14 cellular contexts compared by ENCODE assay signal in the genomic region with DNA sequence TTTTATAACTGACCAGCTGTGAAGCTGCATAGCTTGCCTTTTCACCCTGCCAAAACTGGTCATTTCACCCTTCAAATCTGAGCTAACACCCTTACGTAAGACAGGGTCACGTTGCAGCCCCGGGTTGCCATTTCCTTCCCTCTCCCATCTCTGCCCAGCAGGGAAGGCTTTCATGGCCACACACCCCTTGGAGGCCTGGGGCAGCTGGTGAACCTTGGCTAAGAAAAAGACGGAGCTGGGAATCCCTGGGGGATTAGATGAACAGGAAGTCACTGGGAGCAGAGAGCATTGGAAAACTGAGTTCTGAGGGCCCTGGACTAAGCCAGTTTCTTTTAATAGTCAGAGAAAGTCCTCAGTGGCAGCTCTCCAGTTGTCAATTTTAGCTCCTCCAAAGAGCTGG.
A peak's percentile ranks its signal among the peaks of the same experiment; 100 is the strongest.
DNase-seq lines count a peak whose midpoint lies in the region; ATAC-seq, FAIRE-seq and TF ChIP-seq lines count a peak whose summit lies in the region.
"Had no signal": no experiment of that assay in that cellular context is flagged by ENCODE, and none has a peak within 500 bp of the region (broad histone marks: within the 10 kb centered on the region; RNA-seq: fewer than 3 reads in every experiment).

No MANE protein-coding gene starts in this region.

- H2AFZ ChIP-seq in HepG2 (ENCODE audit: low read length) (no peak overlapping the region), PC-3 (ENCODE audit: low read length) (no peak overlapping the region)

- no peak for TF ChIP-seq POLR2A in HepG2 (IDR thresholded peaks at IDR 0.05; ENCODE audit: insufficient read depth in 1 of 2, low read depth in 2 of 2, low read length in 2 of 2)

- peaks cover 14% of the 10 kb centered on the region for H3K4me1 ChIP-seq in endodermal cell (ENCODE audit: control insufficient read depth, insufficient read depth, low read length)
- peaks cover 23% of the 10 kb centered on the region for H3K4me1 ChIP-seq in HepG2 (ENCODE audit: insufficient read depth, low read length)
- no peaks in the 10 kb centered on the region for H3K4me1 ChIP-seq in PC-3 (ENCODE audit: insufficient read depth, low read length)

- peak overlapping the region; percentile 67 for H3K27ac Mint-ChIP-seq in endodermal cell
- H3K27ac Mint-ChIP-seq: activated CD8-positive, alpha-beta memory T cell treated with anti-CD3 and anti-CD28 coated beads, Interleukin-2, amount 10 ng/mL, durations not matched to agents 7 days and 5 days; HFFc6 had no signal

- no peak for TF ChIP-seq RAD21 in HepG2 (CRISPR knock-in tag; IDR thresholded peaks at IDR 0.05)

- no peak overlapping the region for H3K27ac ChIP-seq in endodermal cell (ENCODE audit: low read depth, low read length)
- H3K27ac ChIP-seq in HepG2 (ENCODE audit: extremely low read length, insufficient read depth, low read length): no peak overlapping the region
- H3K27ac ChIP-seq in PC-3 (ENCODE audit: low read length): no peak overlapping the region

- H3K27me3 ChIP-seq in endodermal cell (ENCODE audit: control insufficient read depth, insufficient read depth, low read length, poor library complexity, severe bottlenecking) (no peaks in the 10 kb centered on the region), HepG2 (ENCODE audit: control insufficient read depth in 1 of 2, insufficient read depth in 2 of 2, low read length in 2 of 2) (no peaks in the 10 kb centered on the region), PC-3 (ENCODE audit: low read length) (no peaks in the 10 kb centered on the region)

- no peak for FAIRE-seq in HepG2 (lab: Jason Lieb, UNC)
- FAIRE-seq: bronchial epithelial cell had no signal

- POLR2A ChIA-PET in HepG2 (lab: Yijun Ruan, JAX): interaction anchor here (1.0 kb wide), 1 partner anchor 70 kb away, joined by 5 read pairs; the partner anchor contains the start of gene LRRC28
- POLR2A ChIA-PET in PC-3 (lab: Charles Lee; ENCODE audit: unreplicated experiment): no interaction called here

- no peak overlapping the region for H3K4me2 ChIP-seq in HepG2 (ENCODE audit: low read depth, low read length)
- H3K4me2 ChIP-seq in PC-3 (ENCODE audit: low read length): no peak overlapping the region

- H3K9me3 ChIP-seq in endodermal cell (ENCODE audit: control insufficient read depth, low read length) (no peaks in the 10 kb centered on the region), HepG2 (ENCODE audit: low read length) (no peaks in the 10 kb centered on the region), PC-3 (ENCODE audit: low read length) (no peaks in the 10 kb centered on the region)

- H3K4me3 Mint-ChIP-seq in endodermal cell: no peak overlapping the region
- H3K4me3 Mint-ChIP-seq: activated CD8-positive, alpha-beta memory T cell treated with anti-CD3 and anti-CD28 coated beads, Interleukin-2, amount 10 ng/mL, durations not matched to agents 7 days and 5 days; HFFc6 had no signal

- H3F3A ChIP-seq in PC-3 (ENCODE audit: low read length, unreplicated experiment): no peaks in the 10 kb centered on the region

- TF ChIP-seq EP300 in HepG2 (IDR thresholded peaks at IDR 0.05; ENCODE audit: low read depth in 2 of 2, low read length in 2 of 2): no peak
- TF ChIP-seq EP300 in HepG2 (CRISPR knock-in tag; IDR thresholded peaks at IDR 0.05; ENCODE audit: borderline replicate concordance): no peak

- H3K9ac ChIP-seq in endodermal cell (ENCODE audit: extremely low read depth, low read length, poor library complexity, severe bottlenecking) (no peak overlapping the region), HepG2 (ENCODE audit: insufficient read depth, low read depth, low read length) (no peak overlapping the region), PC-3 (ENCODE audit: low read length) (no peak overlapping the region)

- H3K36me3 Mint-ChIP-seq in endodermal cell (ENCODE audit: low read depth): peaks cover 22% of the 10 kb centered on the region
- H3K36me3 Mint-ChIP-seq: activated CD8-positive, alpha-beta memory T cell treated with anti-CD3 and anti-CD28 coated beads, Interleukin-2, amount 10 ng/mL, durations not matched to agents 7 days and 5 days had no signal

- H3K4me1 Mint-ChIP-seq in endodermal cell: peaks cover 44% of the 10 kb centered on the region
- H3K4me1 Mint-ChIP-seq: activated CD8-positive, alpha-beta memory T cell treated with anti-CD3 and anti-CD28 coated beads, Interleukin-2, amount 10 ng/mL, durations not matched to agents 7 days and 5 days had no signal

- H3K9me2 ChIP-seq in PC-3 (replicated peaks; ENCODE audit: low read length): no peaks in the 10 kb centered on the region

- in situ Hi-C loops in HepG2 (cut with HindIII; ENCODE audit: extremely low pct_ligation_motif_present, low pct_unique_long_range_greater_than_20kb): no loop called here

- H3K36me3 ChIP-seq in endodermal cell (ENCODE audit: control insufficient read depth, insufficient read depth, low read length) (peaks cover 5% of the 10 kb centered on the region), HepG2 (replicated peaks in 1 of 2; ENCODE audit: control insufficient read depth in 1 of 2, insufficient read depth in 2 of 2, low read length in 2 of 2) (no peaks in the 10 kb centered on the region), PC-3 (ENCODE audit: low read depth, low read length) (no peaks in the 10 kb centered on the region)

- no peak overlapping the region for H3K4me3 ChIP-seq in endodermal cell (ENCODE audit: low read length)
- H3K4me3 ChIP-seq in HepG2 (replicated peaks in 1 of 3; ENCODE audit: insufficient read depth in 1 of 3, low read depth in 2 of 3, low read length in 3 of 3): no peak overlapping the region
- no peak overlapping the region for H3K4me3 ChIP-seq in PC-3 (ENCODE audit: low read length)

- BruUV-seq in HepG2 (replicated peaks; lab: Mats Ljungman, UMichigan): no TSS peak
- BruUV-seq in PC-3 (replicated peaks; lab: Mats Ljungman, UMichigan): no TSS peak

- CTCF ChIA-PET in HepG2 (lab: Yijun Ruan, JAX; ENCODE audit: low intra/inter-chr PET ratio, low total read pairs) (no interaction called here), PC-3 (lab: Charles Lee) (no interaction called here)

- H4K20me1 ChIP-seq in HepG2 (ENCODE audit: insufficient read depth, low read length): no peaks in the 10 kb centered on the region
- no peaks in the 10 kb centered on the region for H4K20me1 ChIP-seq in PC-3 (ENCODE audit: low read length)

- 63 to 65% methylated on average over 4 of the region's 4 CpGs for WGBS in endodermal cell (ENCODE audit: insufficient coverage in 1 of 2, insufficient read length in 1 of 2), 2 experiments
- 60% methylated on average over 4 of the region's 4 CpGs for WGBS in HepG2 (ENCODE audit: low lambda C conversion rate)

- intact Hi-C loops in HepG2 (cut with micrococcal nuclease; ENCODE audit: unreplicated experiment): loop anchor here (2.0 kb wide), 1 partner anchor 25 kb away; no protein-coding TSS in a partner anchor
- intact Hi-C loops in PC-3 (cut with micrococcal nuclease): no loop called here

- DNase-seq in NCI-H82 (lab: John Stamatoyannopoulos, UW): peak; percentile 84
- DNase-seq in endodermal cell: no peak
- DNase-seq in HepG2 (ENCODE audit: low spot score): no peak
- peak; percentile 43 for DNase-seq in superior temporal gyrus (ENCODE audit: extremely low spot score)
- DNase-seq in activated CD4-positive, CD25-positive, alpha-beta regulatory T cell treated with anti-CD3 and anti-CD28 coated beads, Interleukin-2, amount 50 U/mL, for 72 hours: no peak
- no peak for DNase-seq in SIG-M5 treated with dmso at 0.1 percent for 504 hours (lab: John Stamatoyannopoulos, UW; ENCODE audit: unreplicated experiment)
- no peak for DNase-seq in PC-3
- DNase-seq: activated CD8-positive, alpha-beta memory T cell treated with anti-CD3 and anti-CD28 coated beads, Interleukin-2, amount 10 ng/mL, durations not matched to agents 7 days and 5 days; HFFc6; NCI-H2081; occipital lobe; SIG-M5 had no signal

- no peak for TF ChIP-seq CTCF in endodermal cell (conservative IDR thresholded peaks at IDR 0.05)
- no peak for TF ChIP-seq CTCF in HepG2 (CRISPR knock-in tag; IDR thresholded peaks at IDR 0.05)
- TF ChIP-seq CTCF in PC-3 (conservative IDR thresholded peaks at IDR 0.05; ENCODE audit: low read depth, low read length): no peak

- ATAC-seq in HepG2 (peak; percentile 32; the same call in 1 of the 3 replicates), PC-3 (no peak), HG03139 (IDR thresholded peaks at IDR 0.05; ENCODE audit: unreplicated experiment) (no peak)
- ATAC-seq: activated CD8-positive, alpha-beta memory T cell treated with anti-CD3 and anti-CD28 coated beads, Interleukin-2, amount 10 ng/mL, durations not matched to agents 7 days and 5 days had no signal

- H3K9me3 Mint-ChIP-seq in endodermal cell: peaks cover 3% of the 10 kb centered on the region
- H3K9me3 Mint-ChIP-seq: HFFc6 had no signal

- H3K27me3 Mint-ChIP-seq in endodermal cell (ENCODE audit: insufficient read depth): no peaks in the 10 kb centered on the region

- H3K79me2 ChIP-seq in HepG2 (ENCODE audit: insufficient read depth, low read length) (no peaks in the 10 kb centered on the region), PC-3 (ENCODE audit: low read length) (no peaks in the 10 kb centered on the region)

TF ChIP-seq in HepG2, 621 proteins besides CTCF, POLR2A, EP300 and RAD21:
- no peak for TF ChIP-seq ZNF781 (CRISPR knock-in tag; IDR thresholded peaks at IDR 0.05; ENCODE audit: borderline replicate concordance, not compliant biosample characterization)
- TF ChIP-seq PRDM15 (CRISPR knock-in tag; IDR thresholded peaks at IDR 0.05): peak; percentile 60; the same call in 1 of the 2 replicates

Comparison
In these comparisons a context has a peak if more than half of its experiments do, and no peak if none do; other contexts are left out.
1. DNase-seq: peak in NCI-H82 (single experiment) and superior temporal gyrus (single experiment); none in endodermal cell (single experiment), HepG2 (single experiment), activated CD4-positive, CD25-positive, alpha-beta regulatory T cell treated with anti-CD3 and anti-CD28 coated beads, Interleukin-2, amount 50 U/mL, for 72 hours (single experiment), SIG-M5 treated with dmso at 0.1 percent for 504 hours (single experiment) and PC-3 (single experiment).